11 cellular contexts compared by ENCODE assay signal in genomic region chr4:39446483-39446841, GRCh38. TPM values are rescaled to one million over a fixed set of nuclear protein-coding genes. Genes with fewer than 3 reads are reported as not detected.
A peak's percentile ranks its signal among the peaks of the same experiment; 100 is the strongest.
DNase-seq lines count a peak whose midpoint lies in the region; ATAC-seq and TF ChIP-seq lines count a peak whose summit lies in the region.
"Had no signal": no experiment of that assay in that cellular context is flagged by ENCODE, and none has a peak within 500 bp of the region (broad histone marks: within the 10 kb centered on the region; RNA-seq: fewer than 3 reads in every experiment).

No MANE protein-coding gene starts in this region.

- no peak overlapping the region for H3K4ac ChIP-seq in mesendoderm (ENCODE audit: low read depth, low read length)

- no peak for TF ChIP-seq POLR2A in breast epithelium (IDR thresholded peaks at IDR 0.05)

- no peaks in the 10 kb centered on the region for H3K27me3 Mint-ChIP-seq in MCF 10A (ENCODE audit: insufficient read depth, unreplicated experiment)
- peaks cover 6% of the 10 kb centered on the region for H3K27me3 Mint-ChIP-seq in activated CD8-positive, alpha-beta memory T cell treated with anti-CD3 and anti-CD28 coated beads, Interleukin-2, amount 10 ng/mL, durations not matched to agents 7 days and 5 days

- H3K9ac ChIP-seq in duodenal mucosa (ENCODE audit: low read depth in 1 of 2, low read length in 2 of 2) (peak overlapping the region; percentile 45 to 66), mesendoderm (ENCODE audit: low read length) (peak overlapping the region; percentile 61)

- no peaks in the 10 kb centered on the region for H3K79me2 ChIP-seq in mesendoderm (ENCODE audit: control insufficient read depth, insufficient read depth, low read length)

- H2AK5ac ChIP-seq in mesendoderm (ENCODE audit: low read length) = no peak overlapping the region

- no peak overlapping the region for H3K23ac ChIP-seq in mesendoderm (ENCODE audit: low read length)

- H3K36me3 Mint-ChIP-seq in MCF 10A (ENCODE audit: insufficient read depth, unreplicated experiment) = peaks cover 40% of the 10 kb centered on the region
- peaks cover 19% of the 10 kb centered on the region for H3K36me3 Mint-ChIP-seq in activated CD8-positive, alpha-beta memory T cell treated with anti-CD3 and anti-CD28 coated beads, Interleukin-2, amount 10 ng/mL, durations not matched to agents 7 days and 5 days

- H4K8ac ChIP-seq in mesendoderm (ENCODE audit: low read depth, low read length) = no peak overlapping the region

- H3K4me3 Mint-ChIP-seq in MCF 10A (ENCODE audit: unreplicated experiment) = no peak overlapping the region
- H3K4me3 Mint-ChIP-seq in activated CD8-positive, alpha-beta memory T cell treated with anti-CD3 and anti-CD28 coated beads, Interleukin-2, amount 10 ng/mL, durations not matched to agents 7 days and 5 days = no peak overlapping the region

- CTCF ChIA-PET in MCF 10A (lab: Yijun Ruan, JAX) = no interaction called here
- CTCF ChIA-PET in activated CD8-positive, alpha-beta memory T cell treated with anti-CD3 and anti-CD28 coated beads, Interleukin-2, amount 10 ng/mL, durations not matched to agents 7 days and 5 days (lab: Charles Lee) = interaction anchor here (1.5 to 2.1 kb wide), 2 partner anchors 82 to 132 kb away, joined by 4 read pairs; no protein-coding TSS in a partner anchor

- no peaks in the 10 kb centered on the region for H3K4me1 Mint-ChIP-seq in MCF 10A (ENCODE audit: insufficient read depth, unreplicated experiment)
- peaks cover 27% of the 10 kb centered on the region for H3K4me1 Mint-ChIP-seq in activated CD8-positive, alpha-beta memory T cell treated with anti-CD3 and anti-CD28 coated beads, Interleukin-2, amount 10 ng/mL, durations not matched to agents 7 days and 5 days

- no peak overlapping the region for H3K18ac ChIP-seq in mesendoderm (ENCODE audit: low read length)

- no peak overlapping the region for H3K4me2 ChIP-seq in mesendoderm (ENCODE audit: low read length)

- WGBS in mesendoderm (ENCODE audit: extremely low coverage, insufficient coverage, low lambda C conversion rate) = no CpG with 5 or more reads among the region's 20 CpGs

- H3K27me3 ChIP-seq in breast epithelium = no peaks in the 10 kb centered on the region
- H3K27me3 ChIP-seq in duodenal mucosa (ENCODE audit: control insufficient read depth in 1 of 2, insufficient read depth in 2 of 2, low read length in 2 of 2) = no peaks in the 10 kb centered on the region
- no peaks in the 10 kb centered on the region for H3K27me3 ChIP-seq in mesendoderm (ENCODE audit: insufficient read depth, low read length, poor library complexity)
- no peaks in the 10 kb centered on the region for H3K27me3 ChIP-seq in tibial artery

- no peak overlapping the region for H4K5ac ChIP-seq in mesendoderm (ENCODE audit: low read length)

- H2BK5ac ChIP-seq in mesendoderm (ENCODE audit: low read length) = no peak overlapping the region

- no peak overlapping the region for H3K27ac Mint-ChIP-seq in MCF 10A (ENCODE audit: low read depth, unreplicated experiment)
- no peak overlapping the region for H3K27ac Mint-ChIP-seq in activated CD8-positive, alpha-beta memory T cell treated with anti-CD3 and anti-CD28 coated beads, Interleukin-2, amount 10 ng/mL, durations not matched to agents 7 days and 5 days

- DNase-seq in breast epithelium (ENCODE audit: low spot score in 2 of 2) (no peak), MCF 10A (ENCODE audit: unreplicated experiment) (no peak), mesendoderm (no peak), tibial artery (no peak), NCI-H2029 treated with DMSO at 0.1 percent for 48 hours (lab: John Stamatoyannopoulos, UW) (no peak), hypothalamus (lab: John Stamatoyannopoulos, UW) (no peak)
- DNase-seq in activated CD8-positive, alpha-beta memory T cell treated with anti-CD3 and anti-CD28 coated beads, Interleukin-2, amount 10 ng/mL, durations not matched to agents 7 days and 5 days = no peak
- DNase-seq: midbrain, SHP77 treated with DMSO at 0.1 percent for 48 hours had no signal

- no peak overlapping the region for H2BK120ac ChIP-seq in mesendoderm (ENCODE audit: low read depth, low read length)

- H3K56ac ChIP-seq in mesendoderm (ENCODE audit: low read length) = peak overlapping the region; percentile 82

- H3K27ac ChIP-seq in breast epithelium = peak overlapping the region; percentile 3 to 30
- H3K27ac ChIP-seq in duodenal mucosa (ENCODE audit: low read depth, low read length) = no peak overlapping the region
- no peak overlapping the region for H3K27ac ChIP-seq in mesendoderm (ENCODE audit: low read depth, low read length)
- no peak overlapping the region for H3K27ac ChIP-seq in tibial artery

- no peak overlapping the region for H2BK15ac ChIP-seq in mesendoderm (replicated peaks; ENCODE audit: low read depth)

- no TSS peak for BruUV-seq in MCF 10A (replicated peaks; lab: Mats Ljungman, UMichigan)

- ATAC-seq in activated CD8-positive, alpha-beta memory T cell treated with anti-CD3 and anti-CD28 coated beads, Interleukin-2, amount 10 ng/mL, durations not matched to agents 7 days and 5 days = no peak

- no peaks in the 10 kb centered on the region for H3K36me3 ChIP-seq in breast epithelium
- H3K36me3 ChIP-seq in duodenal mucosa (ENCODE audit: control insufficient read depth in 1 of 2, insufficient read depth in 2 of 2, low read length in 2 of 2) = peaks cover under 1 to 2% of the 10 kb centered on the region in 2 donors
- H3K36me3 ChIP-seq in mesendoderm (ENCODE audit: control insufficient read depth, insufficient read depth, low read length) = no peaks in the 10 kb centered on the region
- peaks cover 2 to 30% (median 10%) of the 10 kb centered on the region in 3 donors for H3K36me3 ChIP-seq in tibial artery

- POLR2A ChIA-PET in MCF 10A (lab: Yijun Ruan, JAX) = interaction anchor here (1.0 to 6.0 kb wide), 2 partner anchors 10 to 13 kb away, joined by 4 to 65 read pairs; partner anchors contain the start of genes LIAS and RPL9

- H3K4me3 ChIP-seq in breast epithelium = peak overlapping the region; percentile 39 to 73 (median 49)
- H3K4me3 ChIP-seq in duodenal mucosa (ENCODE audit: low read depth in 1 of 2, low read length in 2 of 2) = peak overlapping the region; percentile 73 to 77
- no peak overlapping the region for H3K4me3 ChIP-seq in mesendoderm (ENCODE audit: low read length)
- H3K4me3 ChIP-seq in tibial artery = peak overlapping the region; percentile 38 to 50

- H3K9me3 Mint-ChIP-seq in MCF 10A (ENCODE audit: unreplicated experiment) = no peaks in the 10 kb centered on the region
- no peaks in the 10 kb centered on the region for H3K9me3 Mint-ChIP-seq in activated CD8-positive, alpha-beta memory T cell treated with anti-CD3 and anti-CD28 coated beads, Interleukin-2, amount 10 ng/mL, durations not matched to agents 7 days and 5 days (ENCODE audit: low read depth)

- TF ChIP-seq CTCF in breast epithelium (IDR thresholded peaks at IDR 0.05) (no peak), MCF 10A (IDR thresholded peaks at IDR 0.05; ENCODE audit: unreplicated experiment) (no peak), tibial artery (IDR thresholded peaks at IDR 0.05) (no peak)

- H3K9me3 ChIP-seq in breast epithelium (no peaks in the 10 kb centered on the region), duodenal mucosa (ENCODE audit: control insufficient read depth in 1 of 2, low read length in 2 of 2) (no peaks in the 10 kb centered on the region), tibial artery (no peaks in the 10 kb centered on the region)

- intact Hi-C loops in breast epithelium (cut with DNase I; ENCODE audit: low total_unique reads) = no loop called here
- intact Hi-C loops in MCF 10A (cut with micrococcal nuclease) = no loop called here
- intact Hi-C loops in tibial artery (cut with DNase I; ENCODE audit: low total_unique reads) = no loop called here

- H3K4me1 ChIP-seq in breast epithelium (no peaks in the 10 kb centered on the region), duodenal mucosa (ENCODE audit: control insufficient read depth in 1 of 2, insufficient read depth in 2 of 2, low read length in 2 of 2) (peaks cover 14 to 15% of the 10 kb centered on the region in 2 donors), mesendoderm (ENCODE audit: control insufficient read depth, low read depth, low read length) (no peaks in the 10 kb centered on the region), tibial artery (peaks cover 0 to 12% (median 8%) of the 10 kb centered on the region in 4 donors)

- H3K79me1 ChIP-seq in mesendoderm (ENCODE audit: low read length) = no peaks in the 10 kb centered on the region

RNA-seq across cellular contexts. Expression of gene RPL9, which starts 12.3 kb away (rescaled TPM):
- total RNA-seq in breast epithelium = 1,000 to 10,000 TPM; 3,854 to 5,890 (median 5,583) TPM
- 1,405 and 1,620 TPM in 2 replicates for total RNA-seq in MCF 10A (2022)
- 2,407 TPM for polyA plus RNA-seq in mesendoderm (2013, experiment 1 of 2)
- 2,414 TPM for polyA plus RNA-seq in mesendoderm (2013, experiment 2 of 2)
- 100 to 1,000 TPM; 713 to 900 TPM for total RNA-seq in activated CD8-positive, alpha-beta memory T cell treated with anti-CD3 and anti-CD28 coated beads, Interleukin-2, amount 10 ng/mL, durations not matched to agents 7 days and 5 days

RNA-seq across cellular contexts. Expression of gene LIAS, which starts 12.4 kb away (rescaled TPM):
- total RNA-seq in breast epithelium (10 to 100 TPM; 10.6 to 17.9 (median 13.1) TPM), MCF 10A (2022) (21.6 and 24.6 TPM in 2 replicates)
- polyA plus RNA-seq in mesendoderm (2013, experiment 1 of 2) = 15.4 TPM
- polyA plus RNA-seq in mesendoderm (2013, experiment 2 of 2) = 15.3 TPM
- total RNA-seq in activated CD8-positive, alpha-beta memory T cell treated with anti-CD3 and anti-CD28 coated beads, Interleukin-2, amount 10 ng/mL, durations not matched to agents 7 days and 5 days = 10 to 100 TPM; 14.5 to 16.6 TPM

RNA-seq across cellular contexts. Expression of gene KLB, which starts 39.7 kb away (rescaled TPM):
- total RNA-seq in breast epithelium = 10 to 100 TPM in 1 of 3 donors, 1 to 10 TPM in 2; 2.0 to 23.2 (median 4.6) TPM
- total RNA-seq in MCF 10A (2022) = not detected in 2 replicates
- polyA plus RNA-seq in mesendoderm (2013, experiment 1 of 2) = 0.14 TPM
- 0.11 TPM for polyA plus RNA-seq in mesendoderm (2013, experiment 2 of 2)
- total RNA-seq in activated CD8-positive, alpha-beta memory T cell treated with anti-CD3 and anti-CD28 coated beads, Interleukin-2, amount 10 ng/mL, durations not matched to agents 7 days and 5 days = not detected
- total RNA-seq: HT1080 had no signal

Comparison
In these comparisons a context has a peak if more than half of its experiments do, and no peak if none do; other contexts are left out.
1. H3K27ac ChIP-seq: peak in breast epithelium (2 of 2); none in duodenal mucosa (single experiment), mesendoderm (single experiment) and tibial artery (0 of 2).